Comparison of ENCODE assay signal across 2 cellular contexts in genomic region chr2:73940066-73940465, GRCh38. TPM values are rescaled to one million over a fixed set of nuclear protein-coding genes. Genes with fewer than 3 reads are reported as not detected.
"Had no signal": no experiment of that assay in that cellular context is flagged by ENCODE, and none has a peak within 500 bp of the region (broad histone marks: within the 10 kb centered on the region; RNA-seq: fewer than 3 reads in every experiment).

No MANE protein-coding gene starts in this region.

RNA-seq across cellular contexts. Expression of gene ACTG2, which starts 47.3 kb away (rescaled TPM):
- total RNA-seq: epithelial cell of proximal tubule, myocyte had no signal
